Comparison of ENCODE assay signal across 8 cellular contexts in genomic region chr2:241659150-241659739, GRCh38. TPM values are rescaled to one million over a fixed set of nuclear protein-coding genes. Genes with fewer than 3 reads are reported as not detected.
A peak's percentile ranks its signal among the peaks of the same experiment; 100 is the strongest.
DNase-seq lines count a peak whose midpoint lies in the region; ATAC-seq, FAIRE-seq and TF ChIP-seq lines count a peak whose summit lies in the region.

No MANE protein-coding gene starts in this region.

- no peak overlapping the region for H3K9ac ChIP-seq in kidney (ENCODE audit: low read length in 2 of 2)

- intact Hi-C loops in CD8-positive, alpha-beta T cell (cut with DNase I, micrococcal nuclease), result loop anchor here in 1 of 2 experiments (2.0 kb wide), 1 partner anchor 808 kb away; no protein-coding TSS in a partner anchor
- intact Hi-C loops in kidney (cut with DNase I), result no loop called here

- H3K4me1 Mint-ChIP-seq in CD8-positive, alpha-beta T cell (ENCODE audit: low read depth), result no peaks in the 10 kb centered on the region

- no peaks in the 10 kb centered on the region for H3K4me1 ChIP-seq in CD8-positive, alpha-beta T cell (ENCODE audit: insufficient read depth, low read length)
- H3K4me1 ChIP-seq in RWPE2 (ENCODE audit: insufficient read depth, poor library complexity, severe bottlenecking), result no peaks in the 10 kb centered on the region
- H3K4me1 ChIP-seq in kidney (ENCODE audit: control insufficient read depth in 1 of 2, insufficient read depth in 1 of 2, low read depth in 1 of 2, low read length in 2 of 2), result no peaks in the 10 kb centered on the region

- no peaks in the 10 kb centered on the region for H3K27me3 ChIP-seq in CD8-positive, alpha-beta T cell (ENCODE audit: insufficient read depth, low read length)
- H3K27me3 ChIP-seq in RWPE2 (ENCODE audit: insufficient read depth, poor library complexity, severe bottlenecking) (no peaks in the 10 kb centered on the region), brain microvascular endothelial cell (replicated peaks) (no peaks in the 10 kb centered on the region)

- FAIRE-seq in HTR-8/SVneo (lab: Jason Lieb, UNC), result peak; percentile 69
- FAIRE-seq in kidney (lab: Jason Lieb, UNC), result no peak

- peaks cover 78% of the 10 kb centered on the region for H3K36me3 Mint-ChIP-seq in CD8-positive, alpha-beta T cell

- no peak overlapping the region for H3K27ac Mint-ChIP-seq in CD8-positive, alpha-beta T cell

- POLR2A ChIA-PET in CD8-positive, alpha-beta T cell (lab: Charles Lee), result no interaction called here

- DNase-seq in CD8-positive, alpha-beta T cell, result peak in 3 of 7 experiments; percentile 23 to 44 (median 32)
- peak; percentile 59 for DNase-seq in HTR-8/SVneo (ENCODE audit: insufficient read length, low spot score)
- DNase-seq in RWPE2 (ENCODE audit: low spot score), result no peak
- DNase-seq in brain microvascular endothelial cell, result peak; percentile 78
- DNase-seq in kidney, result peak; percentile 71
- peak; percentile 37 for DNase-seq in stimulated activated CD4-positive, alpha-beta T cell treated with anti-CD3 and anti-CD28 coated beads, Interleukin-4, amount 100 ng/mL, for 1 hour

- H3K9me3 Mint-ChIP-seq in CD8-positive, alpha-beta T cell, result no peaks in the 10 kb centered on the region

- no peak overlapping the region for H3K27ac ChIP-seq in CD8-positive, alpha-beta T cell (ENCODE audit: low read depth, low read length)
- H3K27ac ChIP-seq in RWPE2 (ENCODE audit: poor library complexity, severe bottlenecking) (no peak overlapping the region), brain microvascular endothelial cell (no peak overlapping the region), kidney (ENCODE audit: low read depth in 2 of 2, low read length in 2 of 2) (no peak overlapping the region)

- no peak overlapping the region for H3K4me3 ChIP-seq in CD8-positive, alpha-beta T cell (ENCODE audit: low read depth, low read length)
- H3K4me3 ChIP-seq in RWPE2 (ENCODE audit: severe bottlenecking) (no peak overlapping the region), brain microvascular endothelial cell (ENCODE audit: low read depth, low read length) (no peak overlapping the region), kidney (ENCODE audit: low read length in 2 of 2) (no peak overlapping the region)

- peaks cover 29% of the 10 kb centered on the region for H3K36me3 ChIP-seq in CD8-positive, alpha-beta T cell (ENCODE audit: insufficient read depth, low read length)
- H3K36me3 ChIP-seq in RWPE2 (ENCODE audit: low read depth), result peaks cover 37% of the 10 kb centered on the region
- peaks cover 41% of the 10 kb centered on the region for H3K36me3 ChIP-seq in brain microvascular endothelial cell (replicated peaks)
- peaks cover 26 to 46% of the 10 kb centered on the region in 2 donors for H3K36me3 ChIP-seq in kidney (ENCODE audit: control insufficient read depth in 1 of 2, insufficient read depth in 2 of 2, low read length in 2 of 2)

- peak; percentile 34 for ATAC-seq in CD8-positive, alpha-beta T cell
- ATAC-seq in RWPE2 (ENCODE audit: low read depth) (peak; percentile 72), HG02610 (IDR thresholded peaks at IDR 0.05; ENCODE audit: unreplicated experiment) (no peak), HG02885 (IDR thresholded peaks at IDR 0.05; ENCODE audit: poor library complexity, unreplicated experiment) (no peak)

- H3K4me3 Mint-ChIP-seq in CD8-positive, alpha-beta T cell, result no peak overlapping the region

- no peaks in the 10 kb centered on the region for H3K9me3 ChIP-seq in CD8-positive, alpha-beta T cell (ENCODE audit: low read length)
- no peaks in the 10 kb centered on the region for H3K9me3 ChIP-seq in RWPE2 (ENCODE audit: severe bottlenecking)
- H3K9me3 ChIP-seq in kidney (ENCODE audit: control insufficient read depth in 1 of 2, low read length in 2 of 2), result no peaks in the 10 kb centered on the region

- no peak for TF ChIP-seq CTCF in CD8-positive, alpha-beta T cell (IDR thresholded peaks at IDR 0.05)
- TF ChIP-seq CTCF in RWPE2 (IDR thresholded peaks at IDR 0.05; ENCODE audit: poor library complexity, severe bottlenecking) (peak; percentile 88), brain microvascular endothelial cell (IDR thresholded peaks at IDR 0.05; ENCODE audit: low read depth, low read length, missing control alignments) (peak; percentile 86), kidney (IDR thresholded peaks at IDR 0.05; ENCODE audit: borderline replicate concordance, extremely low read depth, insufficient read depth) (peak; percentile 54)

- in situ Hi-C loops in brain microvascular endothelial cell (cut with HindIII; ENCODE audit: low pct_ligation_motif_present, low sequenced_read_pairs), result no loop called here

- H3K27me3 Mint-ChIP-seq in CD8-positive, alpha-beta T cell (ENCODE audit: low read depth), result no peaks in the 10 kb centered on the region

- CTCF ChIA-PET in CD8-positive, alpha-beta T cell (lab: Charles Lee), result interaction anchor here (0.6 to 2.0 kb wide), 7 partner anchors 10 to 1856 kb away, joined by 3 to 7 read pairs (median 3); no protein-coding TSS in a partner anchor

RNA-seq across cellular contexts. Expression of gene ATG4B, which starts 21.8 kb away (rescaled TPM):
- 10 to 100 TPM; 94.0 to 94.5 TPM for total RNA-seq in CD8-positive, alpha-beta T cell
- 81.0 TPM for total RNA-seq in kidney
- 56.6 TPM for polyA plus RNA-seq in kidney (ENCODE audit: insufficient read depth, low read depth, low replicate concordance)

RNA-seq across cellular contexts. Expression of gene THAP4, which starts 22.3 kb away (rescaled TPM):
- total RNA-seq in CD8-positive, alpha-beta T cell, result 10 to 100 TPM; 19.5 to 24.3 TPM
- 68.0 TPM for total RNA-seq in kidney
- 184 TPM for polyA plus RNA-seq in kidney (ENCODE audit: insufficient read depth, low read depth, low replicate concordance)

RNA-seq across cellular contexts. Expression of gene DTYMK, which starts 27.4 kb away (rescaled TPM):
- 1 to 10 TPM; 3.7 to 6.0 TPM for total RNA-seq in CD8-positive, alpha-beta T cell
- 19.0 TPM for total RNA-seq in kidney
- polyA plus RNA-seq in kidney (ENCODE audit: insufficient read depth, low read depth, low replicate concordance), result 27.1 TPM

RNA-seq across cellular contexts. Expression of gene ING5, which starts 42.6 kb away (rescaled TPM):
- total RNA-seq in CD8-positive, alpha-beta T cell, result 10 to 100 TPM; 32.5 to 34.9 TPM
- total RNA-seq in kidney, result 27.3 TPM
- polyA plus RNA-seq in kidney (ENCODE audit: insufficient read depth, low read depth, low replicate concordance), result 37.7 TPM

Comparison
In these comparisons a context has a peak if more than half of its experiments do, and no peak if none do; other contexts are left out.
1. ATAC-seq: peak in CD8-positive, alpha-beta T cell (single experiment) and RWPE2 (single experiment); none in HG02610 (single experiment) and HG02885 (single experiment).